Comparison of ENCODE assay signal across 8 cellular contexts in the genomic region with DNA sequence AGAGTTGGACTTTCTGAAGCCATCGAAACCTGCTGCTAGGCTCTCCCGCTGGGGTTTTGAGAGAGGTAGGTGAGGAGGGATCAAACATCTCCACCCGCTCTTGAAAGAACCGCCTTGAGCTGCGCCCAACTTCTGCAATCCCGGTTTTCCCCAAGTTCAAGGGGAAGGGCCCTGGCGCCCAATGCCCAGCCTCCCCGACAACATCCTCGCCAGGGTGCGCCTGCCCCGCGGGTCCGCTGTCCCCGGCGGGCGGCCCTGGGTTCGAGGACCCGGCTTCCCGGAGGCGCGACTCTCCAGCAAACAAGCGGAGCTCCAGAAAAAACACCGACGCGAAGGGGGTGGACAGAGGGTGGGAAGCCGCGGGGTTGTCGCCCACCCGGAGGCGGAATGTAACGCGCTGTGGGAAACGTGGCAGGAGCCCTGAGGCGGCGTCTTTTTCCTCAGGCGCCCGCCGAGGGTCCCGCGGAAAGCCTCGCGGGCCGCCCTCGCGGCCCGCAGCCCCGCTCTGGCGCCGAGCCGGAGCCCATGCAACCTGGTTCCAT. TPM values are rescaled to one million over a fixed set of nuclear protein-coding genes. Genes with fewer than 3 reads are reported as not detected.
DNase-seq lines count a peak whose midpoint lies in the region; ATAC-seq and TF ChIP-seq lines count a peak whose summit lies in the region.

No MANE protein-coding gene starts in this region.

- intact Hi-C loops in Calu3 (cut with micrococcal nuclease; ENCODE audit: unreplicated experiment) (no loop called here), thyroid gland (cut with DNase I) (no loop called here)

- no peak for TF ChIP-seq CTCF in Calu3 (IDR thresholded peaks at IDR 0.05; ENCODE audit: unreplicated experiment)
- no peak for TF ChIP-seq CTCF in nephron (IDR thresholded peaks at IDR 0.05; ENCODE audit: unreplicated experiment in 3 of 3)
- no peak for TF ChIP-seq CTCF in thyroid gland (IDR thresholded peaks at IDR 0.05)

- no peaks in the 10 kb centered on the region for H3K36me3 ChIP-seq in thyroid gland

- H3K4me1 Mint-ChIP-seq in Calu3 (ENCODE audit: low read depth, unreplicated experiment) = no peaks in the 10 kb centered on the region
- peaks cover 32% of the 10 kb centered on the region for H3K4me1 Mint-ChIP-seq in nephron

- DNase-seq in Calu3 = peak; percentile 22
- DNase-seq in Kasumi-1 (lab: John Stamatoyannopoulos, UW) = peak; percentile 27 to 47
- DNase-seq in activated T-cell treated with anti-CD3 and anti-CD28 coated beads for 4 hours = peak; percentile 1
- peak; percentile 49 for DNase-seq in fibroblast of peridontal ligament (ENCODE audit: extremely low read depth)
- DNase-seq in thyroid gland = peak; percentile 57 to 63
- DNase-seq in inferior parietal cortex (ENCODE audit: extremely low spot score) = no peak

- WGBS in thyroid gland, 2 donors = 0% methylated on average over 17 of the region's 50 CpGs; no CpG with 5 or more reads in 1 of the 2 donors

- H3K27me3 Mint-ChIP-seq in Calu3 (ENCODE audit: unreplicated experiment) = no peaks in the 10 kb centered on the region
- peaks cover 4% of the 10 kb centered on the region for H3K27me3 Mint-ChIP-seq in nephron (ENCODE audit: low read depth)

- no peak for TF ChIP-seq POLR2A in thyroid gland (IDR thresholded peaks at IDR 0.05)

- BruUV-seq in Calu3 (replicated peaks; lab: Mats Ljungman, UMichigan) = TSS peak; percentile 98

- H3K9me3 ChIP-seq in thyroid gland = no peaks in the 10 kb centered on the region

- H3K4me3 Mint-ChIP-seq in Calu3 (ENCODE audit: low read depth, unreplicated experiment) (peak overlapping the region; percentile 77), nephron (peak overlapping the region; percentile 88 to 98 (median 95))

- H3K27me3 ChIP-seq in thyroid gland = no peaks in the 10 kb centered on the region

- H3K27ac Mint-ChIP-seq in Calu3 (ENCODE audit: unreplicated experiment) (peak overlapping the region; percentile 84), nephron (peak overlapping the region; percentile 90 to 98 (median 94))

- peaks cover 16% of the 10 kb centered on the region in 2 donors for H3K4me1 ChIP-seq in thyroid gland

- no peaks in the 10 kb centered on the region for H3K9me3 Mint-ChIP-seq in Calu3 (ENCODE audit: low read depth, unreplicated experiment)
- no peaks in the 10 kb centered on the region for H3K9me3 Mint-ChIP-seq in nephron

- peaks cover 29% of the 10 kb centered on the region for H3K36me3 Mint-ChIP-seq in Calu3 (ENCODE audit: insufficient read depth, unreplicated experiment)
- peaks cover 18% of the 10 kb centered on the region for H3K36me3 Mint-ChIP-seq in nephron (ENCODE audit: low read depth)

- CTCF ChIA-PET in Calu3 (lab: Charles Lee) = no interaction called here

- H3K4me3 ChIP-seq in thyroid gland (replicated peaks in 1 of 3) = peak overlapping the region; percentile 57 to 94 (median 89)

- peak overlapping the region; percentile 95 to 97 (median 96) for H3K27ac ChIP-seq in thyroid gland

- ATAC-seq in GM21576 (IDR thresholded peaks at IDR 0.05; ENCODE audit: unreplicated experiment) = peak; percentile 2

RNA-seq across cellular contexts. Expression of a gene that starts 0.6 kb away (rescaled TPM):
- 28.0 and 39.0 TPM in 2 replicates for total RNA-seq in Calu3 (2022)
- 10 to 100 TPM; 37.5 to 79.1 (median 61.9) TPM for total RNA-seq in thyroid gland
